8 cellular contexts compared by ENCODE assay signal in the genomic region with DNA sequence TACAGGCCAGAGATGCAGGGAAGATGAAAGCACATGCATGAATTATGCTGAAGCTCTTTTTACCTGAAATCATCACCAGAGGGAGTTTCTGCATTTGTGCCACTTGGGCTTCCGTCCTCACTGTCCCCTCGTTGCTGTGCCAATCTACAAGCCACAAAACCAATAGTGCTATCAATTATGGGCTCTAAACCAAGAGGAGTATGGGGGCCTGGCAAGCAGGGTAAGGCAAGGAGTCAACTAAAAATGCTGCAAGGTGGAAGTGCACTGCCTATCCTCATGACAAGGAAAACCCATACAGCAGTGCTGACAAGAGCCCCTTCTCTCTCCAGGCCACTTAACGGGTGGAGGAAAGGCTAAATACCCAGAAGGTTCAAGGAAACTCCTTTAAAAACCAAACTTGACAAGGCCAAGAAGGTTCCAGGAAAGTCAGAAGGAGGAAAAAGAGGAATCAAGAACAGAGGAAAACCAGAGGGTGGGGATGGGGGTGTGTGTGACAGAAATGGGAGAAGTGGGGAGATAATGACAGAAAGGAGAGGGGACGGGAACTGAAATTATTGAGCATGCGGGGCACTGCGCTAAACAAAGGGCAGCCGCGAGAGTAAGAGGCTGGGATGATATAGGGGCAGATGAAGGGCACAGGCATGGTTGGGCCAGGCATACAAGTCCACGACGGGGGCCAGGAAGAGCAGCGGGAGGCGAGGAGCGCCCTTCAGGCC. TPM values are rescaled to one million over a fixed set of nuclear protein-coding genes. Genes with fewer than 3 reads are reported as not detected.
DNase-seq lines count a peak whose midpoint lies in the region; TF ChIP-seq lines count a peak whose summit lies in the region.

No MANE protein-coding gene starts in this region.

- TF ChIP-seq CTCF in brain microvascular endothelial cell (IDR thresholded peaks at IDR 0.05; ENCODE audit: low read depth, low read length, missing control alignments) (peak; percentile 47), kidney epithelial cell (IDR thresholded peaks at IDR 0.05; ENCODE audit: insufficient read depth, low read length, poor library complexity, severe bottlenecking) (no peak)

- in situ Hi-C loops in brain microvascular endothelial cell (cut with HindIII; ENCODE audit: low pct_ligation_motif_present, low sequenced_read_pairs), result no loop called here

- H3K27ac ChIP-seq in brain microvascular endothelial cell, result no peak overlapping the region

- DNase-seq in NCI-H1436 (lab: John Stamatoyannopoulos, UW) (peak; percentile 12), NCI-H1436 treated with DMSO at 0.1 percent for 48 hours (lab: John Stamatoyannopoulos, UW) (no peak), HT-29 (ENCODE audit: low spot score) (peak; percentile 67), SW480 (ENCODE audit: low spot score) (peak; percentile 46), brain microvascular endothelial cell (no peak), kidney epithelial cell (ENCODE audit: low read depth) (no peak), AG08395 (ENCODE audit: low spot score) (no peak)
- DNase-seq in stimulated activated CD4-positive, alpha-beta T cell treated with anti-CD3 and anti-CD28 coated beads, Interleukin-4, amount 100 ng/mL, for 1 hour, result peak; percentile 39

- H3K4me3 ChIP-seq in brain microvascular endothelial cell (ENCODE audit: low read depth, low read length) (peak overlapping the region; percentile 71), kidney epithelial cell (ENCODE audit: low read depth, low read length) (peak overlapping the region; percentile 53)

- H3K36me3 ChIP-seq in brain microvascular endothelial cell (replicated peaks), result no peaks in the 10 kb centered on the region
- no peaks in the 10 kb centered on the region for H3K36me3 ChIP-seq in kidney epithelial cell (ENCODE audit: control insufficient read depth, insufficient read depth, low read length)

- H3K27me3 ChIP-seq in brain microvascular endothelial cell (replicated peaks) (no peaks in the 10 kb centered on the region), kidney epithelial cell (ENCODE audit: control insufficient read depth, insufficient read depth, low read length) (no peaks in the 10 kb centered on the region)

RNA-seq across cellular contexts. Expression of gene C17orf75, which starts 0.7 kb away (rescaled TPM):
- total RNA-seq in HT-29 (2014; rRNA removed; shearing (Covaris generic)), result 46.6 and 49.9 TPM in 2 replicates
- total RNA-seq in kidney epithelial cell, result 26.0 and 33.9 TPM in 2 replicates

RNA-seq across cellular contexts. Expression of gene ZNF207, which starts 8.7 kb away (rescaled TPM):
- 146 and 188 TPM in 2 replicates for total RNA-seq in HT-29 (2014; rRNA removed; shearing (Covaris generic))
- total RNA-seq in kidney epithelial cell, result 122 and 160 TPM in 2 replicates

Comparison
In these comparisons a context has a peak if more than half of its experiments do, and no peak if none do; other contexts are left out.
1. DNase-seq: peak in NCI-H1436 (single experiment), HT-29 (single experiment), SW480 (single experiment) and stimulated activated CD4-positive, alpha-beta T cell treated with anti-CD3 and anti-CD28 coated beads, Interleukin-4, amount 100 ng/mL, for 1 hour (single experiment); none in NCI-H1436 treated with DMSO at 0.1 percent for 48 hours (single experiment), brain microvascular endothelial cell (single experiment), kidney epithelial cell (single experiment) and AG08395 (single experiment).